In genomic region chr16:882256-882655, GRCh38 we compare ENCODE assay signal across 17 cellular contexts.
DNase-seq lines count a peak whose midpoint lies in the region; ATAC-seq and TF ChIP-seq lines count a peak whose summit lies in the region.
"Had no signal": no experiment of that assay in that cellular context is flagged by ENCODE, and none has a peak within 500 bp of the region (broad histone marks: within the 10 kb centered on the region; RNA-seq: fewer than 3 reads in every experiment).

No MANE protein-coding gene starts in this region.

- TF ChIP-seq CTCF in heart right ventricle (IDR thresholded peaks at IDR 0.05) (no peak), mucosa of descending colon (IDR thresholded peaks at IDR 0.05) (no peak), sigmoid colon (IDR thresholded peaks at IDR 0.05) (no peak)

- no peak overlapping the region for H3K27ac ChIP-seq in heart right ventricle
- no peak overlapping the region for H3K27ac ChIP-seq in sigmoid colon
- H3K27ac ChIP-seq: HL-60 had no signal

- DNase-seq in Right ventricle myocardium inferior (ENCODE audit: missing footprints): peak; percentile 11
- no peak for DNase-seq in heart right ventricle
- peak in 2 of 3 donors; percentile 6 to 29 for DNase-seq in mucosa of descending colon
- peak; percentile 40 for DNase-seq in sigmoid colon
- no peak for DNase-seq in DMS 273 treated with DMSO at 0.1 percent for 48 hours (lab: John Stamatoyannopoulos, UW)
- DNase-seq in inferior parietal cortex (ENCODE audit: extremely low spot score): no peak
- DNase-seq in NCI-H187 (lab: John Stamatoyannopoulos, UW): no peak
- DNase-seq: 8988T; C1 segment of cervical spinal cord; CD4-positive, alpha-beta T cell; DMS79 treated with DMSO at 0.1 percent for 48 hours; GF-D8; HCEC 1CT; IMR-90 had no signal

- H3K36me3 ChIP-seq in heart right ventricle: peaks cover 0 to 12% (median 0%) of the 10 kb centered on the region in 9 donors
- no peaks in the 10 kb centered on the region for H3K36me3 ChIP-seq in mucosa of descending colon (ENCODE audit: low read depth)
- H3K36me3 ChIP-seq in sigmoid colon: peaks cover 0 to 21% (median 6%) of the 10 kb centered on the region in 4 donors

- WGBS in heart right ventricle, 2 donors: 88 to 90% methylated on average over 7 of the region's 7 CpGs
- 92 to 93% methylated on average over 7 of the region's 7 CpGs for WGBS in sigmoid colon, 2 donors

- H3K9me3 ChIP-seq in heart right ventricle (peaks cover 0 to 31% (median 23%) of the 10 kb centered on the region in 11 donors), mucosa of descending colon (peaks cover 13% of the 10 kb centered on the region), sigmoid colon (peaks cover 0 to 11% (median 7%) of the 10 kb centered on the region in 4 donors)
- H3K9me3 ChIP-seq: Caco-2 had no signal

- H3K4me1 ChIP-seq in heart right ventricle: peaks cover 0 to 3% (median 0%) of the 10 kb centered on the region in 9 donors
- no peaks in the 10 kb centered on the region for H3K4me1 ChIP-seq in mucosa of descending colon (ENCODE audit: low read depth)
- H3K4me1 ChIP-seq in sigmoid colon: peaks cover 0 to 7% (median 3%) of the 10 kb centered on the region in 4 donors
- H3K4me1 ChIP-seq: Caco-2 had no signal

- ATAC-seq in Right ventricle myocardium inferior (no peak), heart right ventricle (no peak), mucosa of descending colon (no peak)
- ATAC-seq: GM23338 had no signal

- intact Hi-C loops in Right ventricle myocardium inferior (cut with DNase I): no loop called here
- intact Hi-C loops in heart right ventricle (cut with DNase I): no loop called here
- intact Hi-C loops in mucosa of descending colon (cut with DNase I, micrococcal nuclease): no loop called here
- intact Hi-C loops in sigmoid colon (cut with DNase I): no loop called here

- no peak for TF ChIP-seq EP300 in sigmoid colon (IDR thresholded peaks at IDR 0.05)

- H3K27me3 ChIP-seq in heart right ventricle: no peaks in the 10 kb centered on the region
- no peaks in the 10 kb centered on the region for H3K27me3 ChIP-seq in sigmoid colon

- H3K4me3 ChIP-seq in heart right ventricle (no peak overlapping the region), mucosa of descending colon (no peak overlapping the region), sigmoid colon (no peak overlapping the region)
- H3K4me3 ChIP-seq: GM23338 had no signal

- no peak for TF ChIP-seq POLR2A in sigmoid colon (IDR thresholded peaks at IDR 0.05)

Comparison
In these comparisons a context has a peak if more than half of its experiments do, and no peak if none do; other contexts are left out.
1. DNase-seq: peak in Right ventricle myocardium inferior (single experiment), mucosa of descending colon (2 of 3) and sigmoid colon (single experiment); none in heart right ventricle (0 of 2), DMS 273 treated with DMSO at 0.1 percent for 48 hours (single experiment), inferior parietal cortex (single experiment) and NCI-H187 (0 of 2).